Comparison of ENCODE assay signal across 9 cellular contexts in the genomic region with DNA sequence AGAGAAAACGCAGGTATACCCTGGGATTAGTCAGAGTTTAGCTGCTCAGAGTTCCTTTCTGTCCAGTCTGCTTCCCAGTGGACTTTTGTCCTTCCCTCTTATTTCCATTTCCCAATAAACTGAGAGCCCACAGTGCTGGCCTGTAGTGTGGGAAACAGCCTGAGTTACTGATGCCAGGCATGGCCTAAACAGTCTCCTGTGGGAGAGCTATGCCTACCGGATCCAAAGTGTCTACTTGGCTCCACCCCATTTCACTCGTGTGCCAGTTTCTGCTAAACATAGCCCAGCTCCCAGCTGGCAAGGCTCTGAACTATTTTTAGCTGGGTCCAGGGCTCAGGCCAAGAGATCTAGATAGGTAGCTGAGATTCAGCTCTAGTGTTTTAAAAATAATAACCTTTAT. TPM values are rescaled to one million over a fixed set of nuclear protein-coding genes. Genes with fewer than 3 reads are reported as not detected.
DNase-seq lines count a peak whose midpoint lies in the region; ATAC-seq, FAIRE-seq and TF ChIP-seq lines count a peak whose summit lies in the region.
"Had no signal": no experiment of that assay in that cellular context is flagged by ENCODE, and none has a peak within 500 bp of the region (broad histone marks: within the 10 kb centered on the region; RNA-seq: fewer than 3 reads in every experiment).

No MANE protein-coding gene starts in this region.

- H3K36me3 ChIP-seq in adipocyte (ENCODE audit: control insufficient read depth, insufficient read depth, low read length, severe bottlenecking) (no peaks in the 10 kb centered on the region), heart left ventricle (no peaks in the 10 kb centered on the region)

- H3K27me3 ChIP-seq in adipocyte (replicated peaks; ENCODE audit: control insufficient read depth, insufficient read depth, low read length), result no peaks in the 10 kb centered on the region
- no peaks in the 10 kb centered on the region for H3K27me3 ChIP-seq in heart left ventricle

- peak overlapping the region; percentile 50 to 85 (median 76) for H3K27ac ChIP-seq in heart left ventricle

- TF ChIP-seq CTCF in heart left ventricle (IDR thresholded peaks at IDR 0.05), result no peak

- H3K9me3 ChIP-seq in adipocyte (ENCODE audit: control insufficient read depth, low read length) (peaks cover 6% of the 10 kb centered on the region), heart left ventricle (peaks cover 0 to 19% (median 8%) of the 10 kb centered on the region in 12 donors)

- H3K4me3 ChIP-seq in adipocyte (ENCODE audit: low read length) (no peak overlapping the region), heart left ventricle (peak overlapping the region in 9 of 12 donors; percentile 15 to 47 (median 36))

- peak; percentile 98 to 99 (median 98) for ATAC-seq in heart left ventricle
- ATAC-seq in GM19328 (IDR thresholded peaks at IDR 0.05; ENCODE audit: unreplicated experiment), result no peak

- FAIRE-seq in HTR-8/SVneo (lab: Jason Lieb, UNC), result no peak

- H3K9ac ChIP-seq in adipocyte (ENCODE audit: low read length), result no peak overlapping the region

- H3K4me1 ChIP-seq in adipocyte (ENCODE audit: control insufficient read depth, insufficient read depth, low read length), result peaks cover 10% of the 10 kb centered on the region
- H3K4me1 ChIP-seq in heart left ventricle, result peaks cover 0 to 20% (median 7%) of the 10 kb centered on the region in 12 donors

- intact Hi-C loops in heart left ventricle (cut with DNase I), result loop anchor here in 1 of 10 donors (5.0 kb wide), 1 partner anchor 49 kb away; no protein-coding TSS in a partner anchor

- peak; percentile 34 for DNase-seq in GM03348 (ENCODE audit: low spot score)
- peak; percentile 34 for DNase-seq in adipocyte (ENCODE audit: low read depth)
- DNase-seq in heart left ventricle, result peak in 4 of 5 donors; percentile 81 to 89 (median 86)
- DNase-seq in renal cortical epithelial cell (ENCODE audit: low read depth), result peak; percentile 90
- DNase-seq in HTR-8/SVneo (ENCODE audit: insufficient read length, low spot score), result no peak
- DNase-seq in UCSD-AML1 (lab: John Stamatoyannopoulos, UW; ENCODE audit: unreplicated experiment), result no peak
- no peak for DNase-seq in erythroblast (lab: John Stamatoyannopoulos, UW)
- DNase-seq: activated T-cell treated with anti-CD3 and anti-CD28 coated beads, Interleukin-2, amount 50 U/mL, for 24 hours had no signal

- WGBS in heart left ventricle, 4 donors, result 22 to 30% (median 27%) methylated on average over 3 of the region's 3 CpGs

- TF ChIP-seq POLR2A in heart left ventricle (IDR thresholded peaks at IDR 0.05) (peak in 1 of 2 donors; percentile 33), erythroblast (IDR thresholded peaks at IDR 0.05; ENCODE audit: low read length) (no peak)

RNA-seq across cellular contexts. Expression of gene PPP1CB, which starts 15.6 kb away (rescaled TPM):
- 100 to 1,000 TPM; 204 to 496 (median 427) TPM for total RNA-seq in heart left ventricle
- polyA plus RNA-seq in heart left ventricle, result 100 to 1,000 TPM; 128 to 232 TPM
- 570 and 578 TPM in 2 replicates for total RNA-seq in renal cortical epithelial cell

Comparison
In these comparisons a context has a peak if more than half of its experiments do, and no peak if none do; other contexts are left out.
1. DNase-seq: peak in GM03348 (single experiment), adipocyte (single experiment), heart left ventricle (4 of 5) and renal cortical epithelial cell (single experiment); none in HTR-8/SVneo (single experiment), UCSD-AML1 (single experiment) and erythroblast (0 of 2).